Comparison of ENCODE assay signal across 15 cellular contexts in the genomic region with DNA sequence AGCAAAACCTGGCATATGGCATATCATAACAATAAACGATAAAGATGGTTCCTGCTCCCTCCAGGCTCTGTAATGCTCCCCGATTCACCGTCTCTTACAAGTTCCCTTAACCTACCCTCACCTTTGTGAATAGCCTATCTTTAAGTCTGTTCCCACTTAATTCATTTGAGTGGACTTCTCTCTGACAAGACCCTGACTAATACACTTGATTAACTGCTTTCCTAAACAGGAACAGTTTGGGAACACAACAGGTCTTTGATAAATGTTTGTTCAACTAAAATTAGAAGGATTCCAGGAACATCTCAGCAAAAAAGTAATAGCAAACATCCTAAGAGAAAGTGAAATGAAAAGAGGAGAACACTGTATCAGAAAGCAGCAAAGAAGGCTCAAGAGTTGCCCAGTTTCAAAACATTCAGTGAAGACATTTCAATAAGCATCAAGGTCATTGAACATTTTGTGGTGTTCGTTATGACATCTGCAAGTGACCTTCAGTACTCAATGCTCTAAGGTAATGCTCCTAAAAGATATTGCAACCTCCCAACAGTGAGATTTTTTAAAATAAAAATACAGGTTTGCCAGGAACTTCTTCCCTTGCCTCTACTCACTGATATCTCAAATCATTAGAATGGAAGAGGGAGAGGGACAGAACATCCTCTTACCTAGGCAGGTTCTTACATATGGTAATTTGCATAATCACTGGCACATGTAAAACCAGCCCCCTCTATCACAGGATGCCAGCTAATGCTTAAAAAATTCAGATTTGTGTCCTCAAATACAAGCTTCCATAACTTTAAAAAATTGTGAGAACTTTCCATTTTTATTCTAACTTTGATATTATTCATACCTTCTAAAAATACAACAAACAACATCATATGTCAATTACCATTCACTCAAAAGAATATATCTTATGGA. TPM values are rescaled to one million over a fixed set of nuclear protein-coding genes. Genes with fewer than 3 reads are reported as not detected.
DNase-seq lines count a peak whose midpoint lies in the region; ATAC-seq and TF ChIP-seq lines count a peak whose summit lies in the region.
"Had no signal": no experiment of that assay in that cellular context is flagged by ENCODE, and none has a peak within 500 bp of the region (broad histone marks: within the 10 kb centered on the region; RNA-seq: fewer than 3 reads in every experiment).

No MANE protein-coding gene starts in this region.

- no peaks in the 10 kb centered on the region for H3K79me2 ChIP-seq in SK-N-SH (ENCODE audit: insufficient read depth)

- no peak for ATAC-seq in GM21619 (IDR thresholded peaks at IDR 0.05; ENCODE audit: unreplicated experiment)
- no peak for ATAC-seq in HG02970 (IDR thresholded peaks at IDR 0.05; ENCODE audit: low FRiP score, unreplicated experiment)

- TF ChIP-seq CTCF in SK-N-SH (IDR thresholded peaks at IDR 0.05) (no peak), stomach (IDR thresholded peaks at IDR 0.05) (no peak), glutamatergic neuron (IDR thresholded peaks at IDR 0.05; ENCODE audit: partially characterized antibody, unreplicated experiment) (no peak)

- no peaks in the 10 kb centered on the region for H3K36me3 Mint-ChIP-seq in glutamatergic neuron (ENCODE audit: unreplicated experiment)

- no peaks in the 10 kb centered on the region for H3K27me3 Mint-ChIP-seq in glutamatergic neuron (ENCODE audit: unreplicated experiment)

- TF ChIP-seq RAD21 in SK-N-SH (IDR thresholded peaks at IDR 0.05; ENCODE audit: low read length) = no peak

- no peak overlapping the region for H3K4me3 ChIP-seq in SK-N-SH (ENCODE audit: low read depth in 2 of 2, low read length in 1 of 2)
- H3K4me3 ChIP-seq in stomach = no peak overlapping the region
- H3K4me3 ChIP-seq: GM12878, thoracic aorta had no signal

- peaks cover 16 to 40% of the 10 kb centered on the region in 2 experiments for H3K4me1 ChIP-seq in SK-N-SH (ENCODE audit: control insufficient read depth in 1 of 2, insufficient read depth in 2 of 2, low read depth in 1 of 2, low read length in 1 of 2)
- H3K4me1 ChIP-seq in stomach = peaks cover 21 to 64% (median 40%) of the 10 kb centered on the region in 4 donors

- no peak overlapping the region for H3K27ac Mint-ChIP-seq in glutamatergic neuron (ENCODE audit: unreplicated experiment)
- H3K27ac Mint-ChIP-seq: activated CD4-positive, alpha-beta T cell treated with anti-CD3 and anti-CD28 coated beads, Interleukin-2, amount 10 ng/mL, durations not matched to agents 24 days and 14 days; activated T-helper 2 cell treated with anti-CD3 and anti-CD28 coated beads, Interferon-gamma antibody, Interleukin-2, Interleukin-4, amounts not matched to agents 10 μg/mL and 5 μg/mL and 100 μg/mL, durations not matched to agents 14 hours and 24 hours and 36 hours; H9 had no signal

- no peaks in the 10 kb centered on the region for H3K9me3 ChIP-seq in SK-N-SH
- H3K9me3 ChIP-seq in stomach = no peaks in the 10 kb centered on the region
- H3K9me3 ChIP-seq: thoracic aorta had no signal

- TF ChIP-seq EP300 in SK-N-SH (IDR thresholded peaks at IDR 0.05; ENCODE audit: borderline replicate concordance in 1 of 2, low read depth in 1 of 2, low read length in 1 of 2) (no peak), stomach (IDR thresholded peaks at IDR 0.05) (no peak)

- H3K9me2 ChIP-seq in SK-N-SH = no peaks in the 10 kb centered on the region

- peak overlapping the region; percentile 68; the same call in 1 of the 2 replicates for H3K9ac ChIP-seq in SK-N-SH

- no peak overlapping the region; the same call in 1 of the 2 replicates for H2AFZ ChIP-seq in SK-N-SH (ENCODE audit: low read depth)

- H3K36me3 ChIP-seq in SK-N-SH (replicated peaks in 1 of 2; ENCODE audit: control insufficient read depth in 1 of 2, insufficient read depth in 2 of 2, low read length in 1 of 2) (no peaks in the 10 kb centered on the region), stomach (no peaks in the 10 kb centered on the region)
- H3K36me3 ChIP-seq: thoracic aorta had no signal

- no peaks in the 10 kb centered on the region for H4K20me1 ChIP-seq in SK-N-SH (ENCODE audit: insufficient read depth)

- WGBS in SK-N-SH (ENCODE audit: low lambda C conversion rate) = 75% methylated on average over 4 of the region's 4 CpGs
- WGBS in stomach, 5 donors = 54 to 70% (median 68%) methylated on average over 4 of the region's 4 CpGs

- TF ChIP-seq POLR2A in stomach (IDR thresholded peaks at IDR 0.05) = no peak

- CTCF ChIA-PET in SK-N-SH (lab: Yijun Ruan, JAX) = interaction anchor here (0.8 kb wide), 1 partner anchor 78 kb away, joined by 7 read pairs; no protein-coding TSS in a partner anchor

- H3K4me2 ChIP-seq in SK-N-SH = peak overlapping the region; percentile 60

- H3K27ac ChIP-seq in SK-N-SH (ENCODE audit: low read depth in 2 of 2, low read length in 1 of 2) = peak overlapping the region; percentile 64 to 96
- H3K27ac ChIP-seq in stomach = peak overlapping the region in 4 of 5 donors; percentile 37 to 86 (median 58)

- intact Hi-C loops in stomach (cut with DNase I; ENCODE audit: low total_unique reads) = no loop called here

- H3K9me3 Mint-ChIP-seq in glutamatergic neuron (ENCODE audit: unreplicated experiment) = no peaks in the 10 kb centered on the region
- H3K9me3 Mint-ChIP-seq: activated CD4-positive, alpha-beta T cell treated with anti-CD3 and anti-CD28 coated beads, Interleukin-2, amount 10 ng/mL, durations not matched to agents 24 days and 14 days; activated T-helper 2 cell treated with anti-CD3 and anti-CD28 coated beads, Interferon-gamma antibody, Interleukin-2, Interleukin-4, amounts not matched to agents 10 μg/mL and 5 μg/mL and 100 μg/mL, durations not matched to agents 14 hours and 24 hours and 36 hours; H9 had no signal

- POLR2A ChIA-PET in SK-N-SH (lab: Yijun Ruan, JAX) = no interaction called here

- no peak overlapping the region for H3K4me3 Mint-ChIP-seq in glutamatergic neuron (ENCODE audit: unreplicated experiment)
- H3K4me3 Mint-ChIP-seq: activated CD4-positive, alpha-beta T cell treated with anti-CD3 and anti-CD28 coated beads, Interleukin-2, amount 10 ng/mL, durations not matched to agents 24 days and 14 days; H9 had no signal

- H3K4me1 Mint-ChIP-seq in glutamatergic neuron (ENCODE audit: low read depth, unreplicated experiment) = peaks cover 9% of the 10 kb centered on the region

- H3K27me3 ChIP-seq in SK-N-SH (ENCODE audit: insufficient read depth) = no peaks in the 10 kb centered on the region
- no peaks in the 10 kb centered on the region for H3K27me3 ChIP-seq in stomach

- peaks cover 43% of the 10 kb centered on the region for H3F3A ChIP-seq in SK-N-SH (replicated peaks; ENCODE audit: insufficient read depth)

- DNase-seq in HT1080 (ENCODE audit: low read depth) (peak; percentile 66), SK-N-SH (peak; percentile 19), germinal center (ENCODE audit: low spot score) (peak; percentile 15), stomach (no peak), glutamatergic neuron (no peak)
- DNase-seq: activated CD4-positive, alpha-beta T cell treated with anti-CD3 and anti-CD28 coated beads, Interleukin-2, amount 10 ng/mL, durations not matched to agents 24 days and 14 days; H9; NCI-H1436 treated with DMSO at 0.1 percent for 48 hours; right cardiac atrium; T-helper 1 cell had no signal

TF ChIP-seq in SK-N-SH, 30 proteins besides CTCF, POLR2A, EP300 and RAD21 (continues in another document):
- TF ChIP-seq, protein P1, sequence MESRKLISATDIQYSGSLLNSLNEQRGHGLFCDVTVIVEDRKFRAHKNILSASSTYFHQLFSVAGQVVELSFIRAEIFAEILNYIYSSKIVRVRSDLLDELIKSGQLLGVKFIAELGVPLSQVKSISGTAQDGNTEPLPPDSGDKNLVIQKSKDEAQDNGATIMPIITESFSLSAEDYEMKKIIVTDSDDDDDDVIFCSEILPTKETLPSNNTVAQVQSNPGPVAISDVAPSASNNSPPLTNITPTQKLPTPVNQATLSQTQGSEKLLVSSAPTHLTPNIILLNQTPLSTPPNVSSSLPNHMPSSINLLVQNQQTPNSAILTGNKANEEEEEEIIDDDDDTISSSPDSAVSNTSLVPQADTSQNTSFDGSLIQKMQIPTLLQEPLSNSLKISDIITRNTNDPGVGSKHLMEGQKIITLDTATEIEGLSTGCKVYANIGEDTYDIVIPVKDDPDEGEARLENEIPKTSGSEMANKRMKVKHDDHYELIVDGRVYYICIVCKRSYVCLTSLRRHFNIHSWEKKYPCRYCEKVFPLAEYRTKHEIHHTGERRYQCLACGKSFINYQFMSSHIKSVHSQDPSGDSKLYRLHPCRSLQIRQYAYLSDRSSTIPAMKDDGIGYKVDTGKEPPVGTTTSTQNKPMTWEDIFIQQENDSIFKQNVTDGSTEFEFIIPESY (IDR thresholded peaks at IDR 0.05; ENCODE audit: borderline replicate concordance, low read depth) = no peak
- TF ChIP-seq, protein P2, sequence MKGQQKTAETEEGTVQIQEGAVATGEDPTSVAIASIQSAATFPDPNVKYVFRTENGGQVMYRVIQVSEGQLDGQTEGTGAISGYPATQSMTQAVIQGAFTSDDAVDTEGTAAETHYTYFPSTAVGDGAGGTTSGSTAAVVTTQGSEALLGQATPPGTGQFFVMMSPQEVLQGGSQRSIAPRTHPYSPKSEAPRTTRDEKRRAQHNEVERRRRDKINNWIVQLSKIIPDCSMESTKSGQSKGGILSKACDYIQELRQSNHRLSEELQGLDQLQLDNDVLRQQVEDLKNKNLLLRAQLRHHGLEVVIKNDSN (IDR thresholded peaks at IDR 0.05; ENCODE audit: borderline replicate concordance, low read depth) = no peak
- TF ChIP-seq RFX5 (IDR thresholded peaks at IDR 0.05; ENCODE audit: low read length) (no peak), EZH2phosphoT487 (IDR thresholded peaks at IDR 0.05; ENCODE audit: borderline replicate concordance, low read depth) (no peak), RCOR1 (IDR thresholded peaks at IDR 0.05; ENCODE audit: low read length) (no peak), TEAD4 (IDR thresholded peaks at IDR 0.05; ENCODE audit: borderline replicate concordance, insufficient read depth) (no peak), GABPA (IDR thresholded peaks at IDR 0.05; ENCODE audit: low read depth) (no peak), CHD2 (IDR thresholded peaks at IDR 0.05; ENCODE audit: low read length, partially characterized antibody) (no peak)

RNA-seq across cellular contexts. Expression of a gene that starts 11.4 kb away (rescaled TPM):
- 23.2 and 27.9 TPM in 2 replicates for total RNA-seq in HT1080 (2014; rRNA removed; shearing (Covaris generic))
- 18.1 and 21.2 TPM in 2 replicates for polyA plus RNA-seq in HT1080 (2015; cell fraction: cytosol; rRNA removed)
- polyA plus RNA-seq in HT1080 (2015; cell fraction: nucleus; rRNA removed) = 41.1 and 46.1 TPM in 2 replicates
- polyA plus RNA-seq in SK-N-SH (2012; rRNA removed) (8.6 and 12.2 TPM in 2 replicates), stomach (10 to 100 TPM; 16.6 to 37.7 (median 18.1) TPM)
- 12.2 and 14.3 TPM in 2 replicates for polyA plus RNA-seq in SK-N-SH (2012; cell fraction: cytosol; rRNA removed)
- polyA plus RNA-seq in SK-N-SH (2012; cell fraction: nucleus; rRNA removed) = 9.5 and 23.9 TPM in 2 replicates
- total RNA-seq in stomach (100 to 1,000 TPM in 2 of 5 donors, 10 to 100 TPM in 2, 1 to 10 TPM in 1; 9.8 to 343 (median 40.7) TPM), glutamatergic neuron (ENCODE audit: unreplicated experiment) (41.9 TPM)

Comparison
In these comparisons a context has a peak if more than half of its experiments do, and no peak if none do; other contexts are left out.
1. DNase-seq: peak in HT1080 (single experiment), SK-N-SH (single experiment) and germinal center (single experiment); none in stomach (single experiment) and glutamatergic neuron (single experiment).